Comparison of ENCODE assay signal across 8 cellular contexts in the genomic region with DNA sequence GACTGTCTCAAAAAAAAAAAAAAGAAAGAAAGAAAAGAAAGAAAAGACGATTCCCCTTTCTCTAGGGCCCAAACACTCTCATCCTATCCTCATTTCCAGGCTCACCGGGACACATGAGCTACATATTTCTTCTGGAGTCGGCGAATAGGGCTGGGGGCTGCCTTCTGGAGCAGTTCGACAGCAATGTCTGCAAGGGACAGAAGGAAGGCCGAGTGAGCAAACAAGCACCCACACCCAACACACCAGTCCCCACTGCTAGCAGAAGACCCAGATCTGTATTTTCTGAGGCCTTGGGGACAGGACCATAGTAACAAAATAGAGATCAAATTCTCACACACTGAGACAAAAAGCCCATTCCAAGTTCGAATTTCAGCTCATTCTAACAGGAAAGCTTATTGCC. TPM values are rescaled to one million over a fixed set of nuclear protein-coding genes. Genes with fewer than 3 reads are reported as not detected.
DNase-seq lines count a peak whose midpoint lies in the region; ATAC-seq and TF ChIP-seq lines count a peak whose summit lies in the region.

No MANE protein-coding gene starts in this region.

- peaks cover 5% of the 10 kb centered on the region for H3K27me3 Mint-ChIP-seq in neural progenitor cell (ENCODE audit: insufficient read depth, low read depth)

- peaks cover 35 to 62% (median 42%) of the 10 kb centered on the region in 10 experiments for H3K4me1 ChIP-seq in BLaER1 treated with 17β-estradiol and CSF1 and Interleukin-3, amounts not matched to agents 10 nM and 100 nM
- H3K4me1 ChIP-seq in duodenal mucosa (ENCODE audit: control insufficient read depth in 1 of 2, insufficient read depth in 2 of 2, low read length in 2 of 2): peaks cover 35% of the 10 kb centered on the region in 2 donors
- H3K4me1 ChIP-seq in neural progenitor cell: peaks cover 14% of the 10 kb centered on the region

- H3K27ac Mint-ChIP-seq in neural progenitor cell: no peak overlapping the region

- ATAC-seq in GM19351 (IDR thresholded peaks at IDR 0.05; ENCODE audit: unreplicated experiment): no peak

- H3K36me3 Mint-ChIP-seq in neural progenitor cell: peaks cover 7% of the 10 kb centered on the region

- H3K4me1 Mint-ChIP-seq in neural progenitor cell: peaks cover 22% of the 10 kb centered on the region

- peak overlapping the region; percentile 97 for H3K4me3 Mint-ChIP-seq in neural progenitor cell

- peak overlapping the region; percentile 75 to 89 (median 82); a peak in 19 of 20 replicates for H3K4me3 ChIP-seq in BLaER1 treated with 17β-estradiol and CSF1 and Interleukin-3, amounts not matched to agents 10 nM and 100 nM
- H3K4me3 ChIP-seq in MG63 (peak overlapping the region; percentile 98), duodenal mucosa (ENCODE audit: low read depth in 1 of 2, low read length in 2 of 2) (peak overlapping the region; percentile 95), neural progenitor cell (peak overlapping the region; percentile 66)

- H4K20me1 ChIP-seq in BLaER1 treated with 17β-estradiol and CSF1 and Interleukin-3, amounts not matched to agents 10 nM and 100 nM: peaks cover 19 to 73% (median 42%) of the 10 kb centered on the region in 11 experiments; a peak in 17 of 22 replicates
- peaks cover 24% of the 10 kb centered on the region for H4K20me1 ChIP-seq in neural progenitor cell (ENCODE audit: low read depth)

- H3K27me3 ChIP-seq in BLaER1 treated with 17β-estradiol and CSF1 and Interleukin-3, amounts not matched to agents 10 nM and 100 nM: no peaks in the 10 kb centered on the region
- no peaks in the 10 kb centered on the region for H3K27me3 ChIP-seq in MG63
- H3K27me3 ChIP-seq in duodenal mucosa (ENCODE audit: control insufficient read depth in 1 of 2, insufficient read depth in 2 of 2, low read length in 2 of 2): no peaks in the 10 kb centered on the region
- no peaks in the 10 kb centered on the region for H3K27me3 ChIP-seq in neural progenitor cell

- H2AFZ ChIP-seq in neural progenitor cell (replicated peaks): no peak overlapping the region

- peaks cover 46 to 62% (median 53%) of the 10 kb centered on the region in 11 experiments for H3K36me3 ChIP-seq in BLaER1 treated with 17β-estradiol and CSF1 and Interleukin-3, amounts not matched to agents 10 nM and 100 nM
- H3K36me3 ChIP-seq in MG63 (peaks cover 40% of the 10 kb centered on the region), duodenal mucosa (ENCODE audit: control insufficient read depth in 1 of 2, insufficient read depth in 2 of 2, low read length in 2 of 2) (peaks cover 24 to 49% of the 10 kb centered on the region in 2 donors), neural progenitor cell (no peaks in the 10 kb centered on the region)

- H3K9ac ChIP-seq in BLaER1 treated with 17β-estradiol and CSF1 and Interleukin-3, amounts not matched to agents 10 nM and 100 nM: peak overlapping the region; percentile 87 to 97 (median 91); a peak in 21 of 22 replicates
- H3K9ac ChIP-seq in duodenal mucosa (ENCODE audit: low read depth in 1 of 2, low read length in 2 of 2): peak overlapping the region; percentile 95 to 98
- no peak overlapping the region for H3K9ac ChIP-seq in neural progenitor cell

- H3F3A ChIP-seq in neural progenitor cell (ENCODE audit: low read depth): peaks cover 34% of the 10 kb centered on the region

- H3K27ac ChIP-seq in BLaER1 treated with 17β-estradiol and CSF1 and Interleukin-3, amounts not matched to agents 10 nM and 100 nM: peak overlapping the region in 7 of 11 experiments; percentile 93 to 99 (median 98); a peak in 7 of 22 replicates
- H3K27ac ChIP-seq in duodenal mucosa (ENCODE audit: low read depth, low read length) (no peak overlapping the region), neural progenitor cell (no peak overlapping the region)

- H3K9me3 Mint-ChIP-seq in neural progenitor cell: no peaks in the 10 kb centered on the region

- TF ChIP-seq CTCF in neural progenitor cell (IDR thresholded peaks at IDR 0.05): no peak

- H3K79me2 ChIP-seq in neural progenitor cell (ENCODE audit: low read depth): peaks cover 24% of the 10 kb centered on the region

- peak overlapping the region; percentile 78 to 98 (median 94) for H3K4me2 ChIP-seq in BLaER1 treated with 17β-estradiol and CSF1 and Interleukin-3, amounts not matched to agents 10 nM and 100 nM
- H3K4me2 ChIP-seq in neural progenitor cell: peak overlapping the region; percentile 90

- DNase-seq in MG63: no peak
- no peak for DNase-seq in neural progenitor cell (ENCODE audit: low spot score)
- DNase-seq in Kasumi-1 (lab: John Stamatoyannopoulos, UW): no peak
- no peak for DNase-seq in NCI-H345 treated with DMSO at 0.1 percent for 48 hours (lab: John Stamatoyannopoulos, UW; ENCODE audit: unreplicated experiment)
- no peak for DNase-seq in activated effector memory CD4-positive, alpha-beta T cell treated with Interleukin-2 at 50 U/mL for 16 hours

- H3K9me3 ChIP-seq in BLaER1 treated with 17β-estradiol and CSF1 and Interleukin-3, amounts not matched to agents 10 nM and 100 nM (replicated peaks in 1 of 11): no peaks in the 10 kb centered on the region
- H3K9me3 ChIP-seq in MG63 (no peaks in the 10 kb centered on the region), duodenal mucosa (ENCODE audit: control insufficient read depth in 1 of 2, low read length in 2 of 2) (no peaks in the 10 kb centered on the region), neural progenitor cell (ENCODE audit: low read depth) (no peaks in the 10 kb centered on the region)

RNA-seq across cellular contexts. Expression of gene CNPPD1, which starts 1.2 kb away (rescaled TPM):
- 35.2 and 40.6 TPM in 2 replicates for total RNA-seq in MG63 (2014; rRNA removed; shearing (Covaris generic); ENCODE audit: low replicate concordance)
- total RNA-seq in neural progenitor cell (ENCODE audit: low replicate concordance): 15.8 and 21.8 TPM in 2 replicates

RNA-seq across cellular contexts. Expression of gene RETREG2, which starts 2.6 kb away (rescaled TPM):
- 52.2 and 85.4 TPM in 2 replicates for total RNA-seq in MG63 (2014; rRNA removed; shearing (Covaris generic); ENCODE audit: low replicate concordance)
- total RNA-seq in neural progenitor cell (ENCODE audit: low replicate concordance): 32.9 and 53.5 TPM in 2 replicates

RNA-seq across cellular contexts. Expression of gene SLC23A3, which starts 5.7 kb away (rescaled TPM):
- total RNA-seq in MG63 (2014; rRNA removed; shearing (Covaris generic); ENCODE audit: low replicate concordance): not detected in 2 replicates
- total RNA-seq in neural progenitor cell (ENCODE audit: low replicate concordance): 0.06 and 1.4 TPM in 2 replicates

RNA-seq across cellular contexts. Expression of gene NHEJ1, which starts 14.9 kb away (rescaled TPM):
- 20.9 and 22.6 TPM in 2 replicates for total RNA-seq in MG63 (2014; rRNA removed; shearing (Covaris generic); ENCODE audit: low replicate concordance)
- total RNA-seq in neural progenitor cell (ENCODE audit: low replicate concordance): 23.9 and 25.5 TPM in 2 replicates

RNA-seq across cellular contexts. Expression of gene ZFAND2B, which starts 31.1 kb away (rescaled TPM):
- total RNA-seq in MG63 (2014; rRNA removed; shearing (Covaris generic); ENCODE audit: low replicate concordance): 43.3 and 72.7 TPM in 2 replicates
- 13.6 and 23.8 TPM in 2 replicates for total RNA-seq in neural progenitor cell (ENCODE audit: low replicate concordance)

Comparison
In these comparisons a context has a peak if more than half of its experiments do, and no peak if none do; other contexts are left out.
1. H3K27ac ChIP-seq: peak in BLaER1 treated with 17β-estradiol and CSF1 and Interleukin-3, amounts not matched to agents 10 nM and 100 nM (7 of 11); none in duodenal mucosa (single experiment) and neural progenitor cell (single experiment).
2. Peak in every context shown above with its lines, with median percentiles within 50 percentile points of each other: H3K4me3 ChIP-seq.